Comparison of ENCODE assay signal across 25 cellular contexts in the genomic region with DNA sequence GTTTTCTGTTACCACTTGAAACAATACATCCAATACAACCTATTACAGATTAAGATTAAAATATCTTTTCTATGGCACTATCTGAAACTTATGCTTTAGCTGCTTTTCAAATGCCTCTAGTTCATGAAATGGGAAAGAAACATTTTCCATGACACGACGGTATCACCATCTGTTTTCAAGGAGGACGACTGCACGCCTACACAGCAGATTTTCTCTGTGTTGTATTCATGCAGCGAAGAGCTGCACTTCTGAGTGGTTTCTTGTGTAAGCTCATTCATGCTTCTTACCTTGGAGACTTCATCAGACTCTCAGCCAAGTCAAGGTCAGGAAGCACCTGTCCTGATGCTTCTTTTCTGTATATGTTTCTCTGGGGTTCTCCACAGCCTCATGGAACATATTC.
"Had no signal": no experiment of that assay in that cellular context is flagged by ENCODE, and none has a peak within 500 bp of the region (broad histone marks: within the 10 kb centered on the region; RNA-seq: fewer than 3 reads in every experiment).

No MANE protein-coding gene starts in this region.

- H3K27ac ChIP-seq: adrenal gland, SK-N-MC, VCaP had no signal

- DNase-seq: activated CD4-positive, alpha-beta memory T cell treated with anti-CD3 and anti-CD28 coated beads, Interleukin-2, amount 10 ng/mL, durations not matched to agents 7 days and 5 days; activated CD4-positive, alpha-beta T cell treated with anti-CD3 and anti-CD28 coated beads, Interleukin-2, amount 50 U/mL, for 1 hour; activated CD4-positive, CD25-positive, alpha-beta regulatory T cell; activated CD8-positive, alpha-beta memory T cell treated with anti-CD3 and anti-CD28 coated beads, Interleukin-2, amount 50 U/mL, for 4 hours; activated gamma-delta T cell treated with Interleukin-2 at 50 U/mL for 16 hours; activated naive CD4-positive, alpha-beta T cell treated with anti-CD3 and anti-CD28 coated beads, Interleukin-2, amount 10 ng/mL, durations not matched to agents 7 days and 5 days; activated naive CD8-positive, alpha-beta T cell treated with anti-CD3 and anti-CD28 coated beads for 36 hours; activated T-cell treated with anti-CD3 and anti-CD28 coated beads, Interleukin-2, amount 50 U/mL, for 72 hours; adrenal gland; Kasumi-1; NCI-H1105 treated with DMSO at 0.1 percent for 48 hours; NCI-H1436 treated with DMSO at 0.1 percent for 48 hours; NCI-H2081 treated with DMSO at 0.1 percent for 48 hours; NCI-H345; NCI-H510A treated with DMSO at 0.1 percent for 48 hours; NCI-H69; NK-92 treated with Interleukin-12 subunit alpha and Interleukin-12 subunit beta, amount 100 ng/mL, for 24 hours; OCI-M1; RPMI8226; T-helper 1 cell had no signal

- H3K4me3 Mint-ChIP-seq: activated CD4-positive, alpha-beta memory T cell treated with anti-CD3 and anti-CD28 coated beads, Interleukin-2, amount 10 ng/mL, durations not matched to agents 7 days and 5 days; activated naive CD4-positive, alpha-beta T cell treated with anti-CD3 and anti-CD28 coated beads, Interleukin-2, amount 10 ng/mL, durations not matched to agents 7 days and 5 days; activated naive CD8-positive, alpha-beta T cell treated with anti-CD3 and anti-CD28 coated beads for 36 hours; activated T-cell treated with anti-CD3 and anti-CD28 coated beads, Interleukin-2, amount 50 U/mL, for 72 hours had no signal

- ATAC-seq: activated T-cell treated with anti-CD3 and anti-CD28 coated beads, Interleukin-2, amount 50 U/mL, for 72 hours; Panc1; Right ventricle myocardium inferior had no signal

- H3K4me3 ChIP-seq: adrenal gland, SK-N-MC had no signal

- H3K36me3 ChIP-seq: adrenal gland had no signal

- H3K27ac Mint-ChIP-seq: activated CD4-positive, alpha-beta memory T cell treated with anti-CD3 and anti-CD28 coated beads, Interleukin-2, amount 10 ng/mL, durations not matched to agents 7 days and 5 days; activated naive CD4-positive, alpha-beta T cell treated with anti-CD3 and anti-CD28 coated beads, Interleukin-2, amount 10 ng/mL, durations not matched to agents 7 days and 5 days; activated naive CD8-positive, alpha-beta T cell treated with anti-CD3 and anti-CD28 coated beads for 36 hours; activated T-cell treated with anti-CD3 and anti-CD28 coated beads, Interleukin-2, amount 50 U/mL, for 72 hours; activated T-helper 2 cell treated with anti-CD3 and anti-CD28 coated beads, Interferon-gamma antibody, Interleukin-2, Interleukin-4, amounts not matched to agents 10 μg/mL and 5 μg/mL and 100 μg/mL, durations not matched to agents 14 hours and 24 hours and 36 hours had no signal

- H3K36me3 Mint-ChIP-seq: activated naive CD4-positive, alpha-beta T cell treated with anti-CD3 and anti-CD28 coated beads, Interleukin-2, amount 10 ng/mL, durations not matched to agents 7 days and 5 days; activated naive CD8-positive, alpha-beta T cell treated with anti-CD3 and anti-CD28 coated beads for 36 hours had no signal

- H3K27me3 ChIP-seq: adrenal gland had no signal

- H3K4me1 Mint-ChIP-seq: activated CD4-positive, alpha-beta memory T cell treated with anti-CD3 and anti-CD28 coated beads, Interleukin-2, amount 10 ng/mL, durations not matched to agents 7 days and 5 days; activated naive CD4-positive, alpha-beta T cell treated with anti-CD3 and anti-CD28 coated beads, Interleukin-2, amount 10 ng/mL, durations not matched to agents 7 days and 5 days; activated naive CD8-positive, alpha-beta T cell treated with anti-CD3 and anti-CD28 coated beads for 36 hours had no signal

- H3K4me1 ChIP-seq: adrenal gland had no signal

- H3K9me3 Mint-ChIP-seq: activated CD4-positive, alpha-beta memory T cell treated with anti-CD3 and anti-CD28 coated beads, Interleukin-2, amount 10 ng/mL, durations not matched to agents 7 days and 5 days; activated naive CD4-positive, alpha-beta T cell treated with anti-CD3 and anti-CD28 coated beads, Interleukin-2, amount 10 ng/mL, durations not matched to agents 7 days and 5 days; activated naive CD8-positive, alpha-beta T cell treated with anti-CD3 and anti-CD28 coated beads for 36 hours; activated T-cell treated with anti-CD3 and anti-CD28 coated beads, Interleukin-2, amount 50 U/mL, for 72 hours; activated T-helper 2 cell treated with anti-CD3 and anti-CD28 coated beads, Interferon-gamma antibody, Interleukin-2, Interleukin-4, amounts not matched to agents 10 μg/mL and 5 μg/mL and 100 μg/mL, durations not matched to agents 14 hours and 24 hours and 36 hours had no signal

- H3K9me3 ChIP-seq: adrenal gland had no signal
